In genomic region chr7:466465-467191, GRCh38 we compare ENCODE assay signal across 26 cellular contexts. TPM values are rescaled to one million over a fixed set of nuclear protein-coding genes. Genes with fewer than 3 reads are reported as not detected.
DNase-seq lines count a peak whose midpoint lies in the region; ATAC-seq and FAIRE-seq lines count a peak whose summit lies in the region.
"Had no signal": no experiment of that assay in that cellular context is flagged by ENCODE, and none has a peak within 500 bp of the region (broad histone marks: within the 10 kb centered on the region; RNA-seq: fewer than 3 reads in every experiment).

No MANE protein-coding gene starts in this region.

- H3K4me3 Mint-ChIP-seq in activated CD4-positive, alpha-beta T cell treated with anti-CD3 and anti-CD28 coated beads for 36 hours = no peak overlapping the region
- H3K4me3 Mint-ChIP-seq in effector memory CD8-positive, alpha-beta T cell = no peak overlapping the region
- H3K4me3 Mint-ChIP-seq: activated naive CD4-positive, alpha-beta T cell treated with anti-CD3 and anti-CD28 coated beads, Interleukin-2, amount 10 ng/mL, durations not matched to agents 7 days and 5 days; activated T-cell treated with anti-CD3 and anti-CD28 coated beads, Interleukin-2, amount 50 U/mL, for 72 hours; CD4-positive, CD25-positive, alpha-beta regulatory T cell; endodermal cell; memory B cell; stimulated activated naive CD8-positive, alpha-beta T cell treated with anti-CD3 and anti-CD28 coated beads, Interleukin-15, amount 100 ng/mL, for 72 hours had no signal

- no peaks in the 10 kb centered on the region for H3K4me1 ChIP-seq in Karpas-422 (ENCODE audit: low read length)

- H3K27me3 ChIP-seq in Karpas-422 (ENCODE audit: low read length) = no peaks in the 10 kb centered on the region
- H3K27me3 ChIP-seq: brain microvascular endothelial cell, SJCRH30, thyroid gland had no signal

- H3K27ac Mint-ChIP-seq in activated CD4-positive, alpha-beta T cell treated with anti-CD3 and anti-CD28 coated beads for 36 hours = no peak overlapping the region
- H3K27ac Mint-ChIP-seq in effector memory CD8-positive, alpha-beta T cell = peak overlapping the region; percentile 85 to 91
- H3K27ac Mint-ChIP-seq: activated naive CD4-positive, alpha-beta T cell treated with anti-CD3 and anti-CD28 coated beads, Interleukin-2, amount 10 ng/mL, durations not matched to agents 7 days and 5 days; activated T-cell treated with anti-CD3 and anti-CD28 coated beads, Interleukin-2, amount 50 U/mL, for 72 hours; CD4-positive, CD25-positive, alpha-beta regulatory T cell; endodermal cell; stimulated activated naive CD8-positive, alpha-beta T cell treated with anti-CD3 and anti-CD28 coated beads, Interleukin-15, amount 100 ng/mL, for 72 hours had no signal

- peaks cover 9% of the 10 kb centered on the region; the same call in 1 of the 2 replicates for H3K9me3 ChIP-seq in Karpas-422 (ENCODE audit: low read length)
- H3K9me3 ChIP-seq: psoas muscle, SJCRH30, thyroid gland had no signal

- intact Hi-C loops in activated CD4-positive, alpha-beta T cell treated with anti-CD3 and anti-CD28 coated beads for 36 hours (cut with DNase I, micrococcal nuclease) = no loop called here
- intact Hi-C loops in posterior vena cava (cut with DNase I) = no loop called here

- POLR2A ChIA-PET in activated CD4-positive, alpha-beta T cell treated with anti-CD3 and anti-CD28 coated beads for 36 hours (lab: Charles Lee) = no interaction called here

- H3K9me3 Mint-ChIP-seq in activated CD4-positive, alpha-beta T cell treated with anti-CD3 and anti-CD28 coated beads for 36 hours (ENCODE audit: low read depth) = peaks cover 9% of the 10 kb centered on the region
- H3K9me3 Mint-ChIP-seq in effector memory CD8-positive, alpha-beta T cell = peaks cover 14 to 17% of the 10 kb centered on the region in 2 donors

- no peak for ATAC-seq in activated CD4-positive, alpha-beta T cell treated with anti-CD3 and anti-CD28 coated beads for 36 hours
- ATAC-seq in effector memory CD8-positive, alpha-beta T cell (replicated peaks) = no peak
- ATAC-seq: activated T-cell treated with anti-CD3 and anti-CD28 coated beads, Interleukin-2, amount 50 U/mL, for 72 hours; esophagus mucosa; left colon; psoas muscle; stimulated activated naive CD8-positive, alpha-beta T cell treated with anti-CD3 and anti-CD28 coated beads, Interleukin-15, amount 100 ng/mL, for 72 hours had no signal

- H3K36me3 ChIP-seq in Karpas-422 (ENCODE audit: insufficient read depth, low read length) = no peaks in the 10 kb centered on the region
- H3K36me3 ChIP-seq: brain microvascular endothelial cell, SJCRH30, thyroid gland had no signal

- H3K4me2 ChIP-seq in Karpas-422 (ENCODE audit: low read depth, low read length, poor library complexity, severe bottlenecking) = no peak overlapping the region

- no peaks in the 10 kb centered on the region for H3K9me2 ChIP-seq in Karpas-422 (replicated peaks; ENCODE audit: insufficient read depth, low read length)

- no peak overlapping the region for H2AFZ ChIP-seq in Karpas-422 (ENCODE audit: low read length)

- H3K27ac ChIP-seq in Karpas-422 (ENCODE audit: low read length) = no peak overlapping the region
- H3K27ac ChIP-seq: brain microvascular endothelial cell, coronary artery, psoas muscle, thyroid gland had no signal

- no peaks in the 10 kb centered on the region for H4K20me1 ChIP-seq in Karpas-422 (ENCODE audit: insufficient read depth, low read depth, low read length)

- H3K36me3 Mint-ChIP-seq in activated CD4-positive, alpha-beta T cell treated with anti-CD3 and anti-CD28 coated beads for 36 hours (ENCODE audit: low read depth) = no peaks in the 10 kb centered on the region
- H3K36me3 Mint-ChIP-seq in effector memory CD8-positive, alpha-beta T cell (ENCODE audit: insufficient read depth) = peaks cover 9% of the 10 kb centered on the region
- H3K36me3 Mint-ChIP-seq: activated naive CD4-positive, alpha-beta T cell treated with anti-CD3 and anti-CD28 coated beads, Interleukin-2, amount 10 ng/mL, durations not matched to agents 7 days and 5 days; CD4-positive, CD25-positive, alpha-beta regulatory T cell had no signal

- no peak overlapping the region for H3K4me3 ChIP-seq in Karpas-422 (ENCODE audit: low read length)
- H3K4me3 ChIP-seq: coronary artery, psoas muscle, SJCRH30, thyroid gland had no signal

- CTCF ChIA-PET in activated CD4-positive, alpha-beta T cell treated with anti-CD3 and anti-CD28 coated beads for 36 hours (lab: Charles Lee) = no interaction called here

- peak; percentile 89 for FAIRE-seq in HTR-8/SVneo (lab: Jason Lieb, UNC)

- H3K4me1 Mint-ChIP-seq in activated CD4-positive, alpha-beta T cell treated with anti-CD3 and anti-CD28 coated beads for 36 hours = peaks cover 10% of the 10 kb centered on the region
- H3K4me1 Mint-ChIP-seq in effector memory CD8-positive, alpha-beta T cell (ENCODE audit: low read depth in 2 of 2) = peaks cover 7 to 15% of the 10 kb centered on the region in 2 donors
- H3K4me1 Mint-ChIP-seq: activated naive CD4-positive, alpha-beta T cell treated with anti-CD3 and anti-CD28 coated beads, Interleukin-2, amount 10 ng/mL, durations not matched to agents 7 days and 5 days; CD4-positive, CD25-positive, alpha-beta regulatory T cell; endodermal cell had no signal

- H3K27me3 Mint-ChIP-seq in activated CD4-positive, alpha-beta T cell treated with anti-CD3 and anti-CD28 coated beads for 36 hours = no peaks in the 10 kb centered on the region
- H3K27me3 Mint-ChIP-seq in effector memory CD8-positive, alpha-beta T cell = no peaks in the 10 kb centered on the region
- H3K27me3 Mint-ChIP-seq: activated naive CD4-positive, alpha-beta T cell treated with anti-CD3 and anti-CD28 coated beads, Interleukin-2, amount 10 ng/mL, durations not matched to agents 7 days and 5 days; CD4-positive, CD25-positive, alpha-beta regulatory T cell; memory B cell; stimulated activated naive CD8-positive, alpha-beta T cell treated with anti-CD3 and anti-CD28 coated beads, Interleukin-15, amount 100 ng/mL, for 72 hours had no signal

- DNase-seq in activated CD4-positive, alpha-beta T cell treated with anti-CD3 and anti-CD28 coated beads for 36 hours = peak; percentile 3
- DNase-seq in activated CD4-positive, alpha-beta T cell treated with anti-CD3 and anti-CD28 coated beads, Interleukin-2, amount 50 U/mL, for 1 hour = no peak
- DNase-seq in HTR-8/SVneo (ENCODE audit: insufficient read length, low spot score) (no peak), posterior vena cava (ENCODE audit: low spot score) (peak; percentile 50), Karpas-422 (no peak), globus pallidus (ENCODE audit: low spot score) (no peak), NCI-H226 (no peak)
- DNase-seq in effector memory CD8-positive, alpha-beta T cell = no peak
- DNase-seq: activated naive CD4-positive, alpha-beta T cell treated with anti-CD3 and anti-CD28 coated beads, Interleukin-2, amount 10 ng/mL, durations not matched to agents 7 days and 5 days; activated T-cell treated with anti-CD3 and anti-CD28 coated beads, Interleukin-2, amount 50 U/mL, for 72 hours; amniotic stem cell; brain microvascular endothelial cell; CD4-positive, CD25-positive, alpha-beta regulatory T cell; endodermal cell; foreskin melanocyte; NCI-H187; NCI-H526; SJCRH30; stimulated activated naive CD8-positive, alpha-beta T cell treated with anti-CD3 and anti-CD28 coated beads, Interleukin-15, amount 100 ng/mL, for 72 hours; T1000; thyroid gland had no signal

- no peaks in the 10 kb centered on the region for H3K79me2 ChIP-seq in Karpas-422 (ENCODE audit: low read length)

- no peak overlapping the region for H3K9ac ChIP-seq in Karpas-422 (ENCODE audit: low read length)

RNA-seq across cellular contexts. Expression of gene PDGFA, which starts 53.0 kb away (rescaled TPM):
- 1 to 10 TPM; 5.2 to 5.3 TPM for total RNA-seq in activated CD4-positive, alpha-beta T cell treated with anti-CD3 and anti-CD28 coated beads for 36 hours
- 10 to 100 TPM; 54.1 to 63.1 TPM for total RNA-seq in posterior vena cava
- 0.54 and 0.56 TPM in 2 replicates for total RNA-seq in Karpas-422 (2014; rRNA removed; shearing (Covaris generic); ENCODE audit: low replicate concordance)

Comparison
In these comparisons a context has a peak if more than half of its experiments do, and no peak if none do; other contexts are left out.
1. DNase-seq: peak in activated CD4-positive, alpha-beta T cell treated with anti-CD3 and anti-CD28 coated beads for 36 hours (single experiment) and posterior vena cava (single experiment); none in activated CD4-positive, alpha-beta T cell treated with anti-CD3 and anti-CD28 coated beads, Interleukin-2, amount 50 U/mL, for 1 hour (single experiment), HTR-8/SVneo (single experiment), effector memory CD8-positive, alpha-beta T cell (0 of 3), Karpas-422 (single experiment), globus pallidus (single experiment) and NCI-H226 (single experiment).
2. RNA of gene PDGFA, which starts 53.0 kb away (total RNA-seq): 54.1 to 63.1 TPM in posterior vena cava; 5.2 to 5.3 TPM in activated CD4-positive, alpha-beta T cell treated with anti-CD3 and anti-CD28 coated beads for 36 hours and 0.54 to 0.56 TPM in Karpas-422; every median in the first group is over 4 times any median in the second.